In genomic region chr18:56158676-56159075, GRCh38 we compare ENCODE assay signal across 9 cellular contexts.
"Had no signal": no experiment of that assay in that cellular context is flagged by ENCODE, and none has a peak within 500 bp of the region (broad histone marks: within the 10 kb centered on the region; RNA-seq: fewer than 3 reads in every experiment).

No MANE protein-coding gene starts in this region.

- ATAC-seq: HepG2, K562 had no signal

- H3K9ac ChIP-seq: KMS-11 had no signal

- DNase-seq: Karpas-422, KBM-7, KG1 had no signal

- H3K36me3 Mint-ChIP-seq: IgD-negative memory B cell had no signal

- H3K4me3 ChIP-seq: K562 had no signal

- H3K27me3 Mint-ChIP-seq: IgD-negative memory B cell had no signal

- FAIRE-seq: HepG2, HTR-8/SVneo, K562 had no signal

- H3K27ac Mint-ChIP-seq: IgD-negative memory B cell had no signal

- H3K4me3 Mint-ChIP-seq: IgD-negative memory B cell had no signal

- H3K4me2 ChIP-seq: KMS-11 had no signal

- H3K27ac ChIP-seq: HL-60, KMS-11 had no signal
